In genomic region chr3:133413166-133414020, GRCh38 we compare ENCODE assay signal across 8 cellular contexts. TPM values are rescaled to one million over a fixed set of nuclear protein-coding genes. Genes with fewer than 3 reads are reported as not detected.
DNase-seq lines count a peak whose midpoint lies in the region; ATAC-seq and TF ChIP-seq lines count a peak whose summit lies in the region.

No MANE protein-coding gene starts in this region.

- peak overlapping the region; percentile 76 for H3K4me2 ChIP-seq in osteoblast (ENCODE audit: insufficient read depth, low read length)

- H3K4me3 ChIP-seq in coronary artery (peak overlapping the region; percentile 57), osteoblast (ENCODE audit: insufficient read depth, low read length) (peak overlapping the region; percentile 65)

- H3K4me3 Mint-ChIP-seq in effector memory CD8-positive, alpha-beta T cell: peak overlapping the region in 1 of 2 donors; percentile 17

- peaks cover 7% of the 10 kb centered on the region for H3K36me3 Mint-ChIP-seq in effector memory CD8-positive, alpha-beta T cell (ENCODE audit: insufficient read depth)

- ATAC-seq in effector memory CD8-positive, alpha-beta T cell (replicated peaks): no peak
- ATAC-seq in HG03469 (IDR thresholded peaks at IDR 0.05; ENCODE audit: unreplicated experiment) (no peak), GM18517 (IDR thresholded peaks at IDR 0.05; ENCODE audit: unreplicated experiment) (no peak)

- H3K9me3 Mint-ChIP-seq in effector memory CD8-positive, alpha-beta T cell: no peaks in the 10 kb centered on the region

- no peaks in the 10 kb centered on the region for H3K36me3 ChIP-seq in osteoblast (ENCODE audit: insufficient read depth, low read length)

- H2AFZ ChIP-seq in osteoblast (ENCODE audit: low read length): peak overlapping the region; percentile 94

- no peaks in the 10 kb centered on the region for H4K20me1 ChIP-seq in osteoblast (ENCODE audit: insufficient read depth, low read length)

- H3K9me3 ChIP-seq in osteoblast (ENCODE audit: low read depth, low read length): no peaks in the 10 kb centered on the region

- peak overlapping the region in 1 of 2 donors; percentile 70 for H3K27ac Mint-ChIP-seq in effector memory CD8-positive, alpha-beta T cell

- H3K79me2 ChIP-seq in osteoblast (ENCODE audit: insufficient read depth, low read length): no peaks in the 10 kb centered on the region

- peaks cover 27% of the 10 kb centered on the region for H3K4me1 ChIP-seq in osteoblast (ENCODE audit: insufficient read depth, low read length)

- no peak overlapping the region for H3K27ac ChIP-seq in coronary artery
- peak overlapping the region; percentile 78 for H3K27ac ChIP-seq in osteoblast (ENCODE audit: low read depth, low read length)

- H3K4me1 Mint-ChIP-seq in effector memory CD8-positive, alpha-beta T cell (ENCODE audit: low read depth in 2 of 2): peaks cover 7 to 13% of the 10 kb centered on the region in 2 donors

- no peak for TF ChIP-seq CTCF in coronary artery (IDR thresholded peaks at IDR 0.05)
- no peak for TF ChIP-seq CTCF in osteoblast (IDR thresholded peaks at IDR 0.05; ENCODE audit: extremely low read depth, low read depth, low read length)

- peaks cover 14 to 16% of the 10 kb centered on the region in 2 donors for H3K27me3 Mint-ChIP-seq in effector memory CD8-positive, alpha-beta T cell

- no peaks in the 10 kb centered on the region for H3K27me3 ChIP-seq in osteoblast (ENCODE audit: insufficient read depth, low read length)

- DNase-seq in DMS53 (lab: John Stamatoyannopoulos, UW) (peak; percentile 57), NCI-H1436 treated with DMSO at 0.1 percent for 48 hours (lab: John Stamatoyannopoulos, UW) (peak; percentile 27), coronary artery (ENCODE audit: low spot score) (no peak), osteoblast (ENCODE audit: insufficient read length, low spot score, missing footprints) (no peak), NK-92 (lab: John Stamatoyannopoulos, UW; ENCODE audit: unreplicated experiment) (no peak)
- DNase-seq in effector memory CD8-positive, alpha-beta T cell: no peak

RNA-seq across cellular contexts. Expression of gene BFSP2, which starts 13.5 kb away (rescaled TPM):
- not detected in 2 replicates for total RNA-seq in osteoblast

Comparison
In these comparisons a context has a peak if more than half of its experiments do, and no peak if none do; other contexts are left out.
1. DNase-seq: peak in DMS53 (single experiment) and NCI-H1436 treated with DMSO at 0.1 percent for 48 hours (single experiment); none in coronary artery (single experiment), osteoblast (single experiment), effector memory CD8-positive, alpha-beta T cell (0 of 3) and NK-92 (single experiment).